9 cellular contexts compared by ENCODE assay signal in the genomic region with DNA sequence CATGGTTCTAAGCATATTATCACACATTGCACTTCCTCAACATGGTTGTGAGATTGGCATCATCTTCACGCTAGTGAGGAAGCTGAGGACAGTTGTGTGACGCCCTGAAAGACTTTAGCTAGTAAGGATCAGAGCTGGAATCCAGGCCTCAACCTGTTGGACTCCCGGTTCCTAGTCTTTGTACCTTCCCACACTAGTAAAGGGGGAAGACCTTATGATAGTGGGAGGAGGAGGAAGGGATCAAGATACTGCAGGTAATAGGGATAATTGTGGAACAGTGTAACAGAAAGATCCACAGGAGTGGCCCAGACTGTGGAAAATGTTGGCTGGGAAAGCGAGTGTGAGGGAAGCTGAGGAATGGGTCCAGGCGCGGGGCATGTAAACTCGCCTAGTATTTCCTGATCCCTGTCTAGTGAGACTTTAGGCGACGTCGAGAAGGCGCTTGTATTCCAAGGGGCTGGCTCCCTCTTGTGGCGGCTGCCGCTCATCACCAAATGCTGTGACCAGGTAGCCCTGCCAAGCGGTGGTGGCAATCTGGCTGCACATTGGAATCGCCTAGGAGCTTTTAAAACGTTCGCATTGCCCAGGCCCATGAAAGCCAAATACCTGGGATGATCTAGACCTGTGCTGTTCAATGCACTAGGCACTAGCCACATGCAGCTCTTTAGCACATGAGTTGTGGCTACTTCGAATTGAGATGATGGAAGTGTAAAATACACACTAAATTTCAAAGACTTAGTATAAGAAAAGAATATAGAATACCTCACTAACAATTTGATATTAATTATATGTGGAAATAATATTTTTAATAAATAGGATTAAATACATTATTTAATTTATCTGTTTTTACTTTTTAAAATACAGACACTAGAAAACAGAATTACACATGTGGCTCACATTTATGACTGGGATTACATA. TPM values are rescaled to one million over a fixed set of nuclear protein-coding genes. Genes with fewer than 3 reads are reported as not detected.
DNase-seq lines count a peak whose midpoint lies in the region; ATAC-seq and TF ChIP-seq lines count a peak whose summit lies in the region.
"Had no signal": no experiment of that assay in that cellular context is flagged by ENCODE, and none has a peak within 500 bp of the region (broad histone marks: within the 10 kb centered on the region; RNA-seq: fewer than 3 reads in every experiment).

No MANE protein-coding gene starts in this region.

- CTCF ChIA-PET in T-cell (lab: Charles Lee): interaction anchor here in 1 of 2 donors (1.3 kb wide), 1 partner anchor 11 kb away, joined by 3 read pairs; no protein-coding TSS in a partner anchor

- peaks cover 2 to 6% (median 3%) of the 10 kb centered on the region in 3 donors for H3K4me1 Mint-ChIP-seq in T-cell

- H3K4me3 ChIP-seq in smooth muscle cell: peak overlapping the region; percentile 26

- H3K36me3 Mint-ChIP-seq in T-cell: no peaks in the 10 kb centered on the region

- DNase-seq in NCI-H1417 (lab: John Stamatoyannopoulos, UW): peak; percentile 50 to 78 (median 60)
- no peak for DNase-seq in NCI-H1417 treated with DMSO at 0.1 percent for 48 hours (lab: John Stamatoyannopoulos, UW)
- DNase-seq in NCI-H1694 (lab: John Stamatoyannopoulos, UW): peak; percentile 83
- peak in 30 of 34 experiments; percentile 1 to 43 (median 20) for DNase-seq in T-cell
- peak; percentile 83 for DNase-seq in astrocyte of the hippocampus (ENCODE audit: low read depth, low spot score)
- DNase-seq in iPS DF 19.7 (ENCODE audit: low read depth, low spot score): peak; percentile 47
- DNase-seq in smooth muscle cell (lab: John Stamatoyannopoulos, UW; ENCODE audit: unreplicated experiment): peak; percentile 22

- H3K9me3 ChIP-seq in smooth muscle cell (replicated peaks; ENCODE audit: low read depth): no peaks in the 10 kb centered on the region
- H3K9me3 ChIP-seq: neutrophil had no signal

- no peak overlapping the region for H3K27ac ChIP-seq in smooth muscle cell (ENCODE audit: low read depth)
- H3K27ac ChIP-seq: neutrophil had no signal

- no peaks in the 10 kb centered on the region for H3K9me3 Mint-ChIP-seq in T-cell

- POLR2A ChIA-PET in T-cell (lab: Charles Lee): no interaction called here

- H3K27ac Mint-ChIP-seq in T-cell: no peak overlapping the region

- no peak overlapping the region for H3K9ac ChIP-seq in smooth muscle cell (ENCODE audit: low read depth)

- whole genome bisulfite sequencing in smooth muscle cell (ENCODE audit: low lambda C conversion rate): 21% methylated on average over 18 of the region's 18 CpGs

- H3K4me2 ChIP-seq in smooth muscle cell: peak overlapping the region; percentile 77

- no peak overlapping the region for H3K4me3 Mint-ChIP-seq in T-cell

- peaks cover 11% of the 10 kb centered on the region for H3K27me3 ChIP-seq in smooth muscle cell (ENCODE audit: low read depth)

- no peaks in the 10 kb centered on the region for H3F3A ChIP-seq in smooth muscle cell (ENCODE audit: low read depth)

- H3K4me1 ChIP-seq in smooth muscle cell (ENCODE audit: low read depth): no peaks in the 10 kb centered on the region

- peaks cover 13 to 14% of the 10 kb centered on the region in 2 donors for H3K27me3 Mint-ChIP-seq in T-cell

- H2AFZ ChIP-seq in smooth muscle cell (ENCODE audit: low read depth): peak overlapping the region; percentile 68

- peak; percentile 79 for TF ChIP-seq CTCF in smooth muscle cell (IDR thresholded peaks at IDR 0.05; ENCODE audit: borderline replicate concordance, insufficient read depth, poor library complexity, severe bottlenecking)

- peak; percentile 90 for ATAC-seq in HG02798 (IDR thresholded peaks at IDR 0.05; ENCODE audit: poor library complexity, unreplicated experiment)
- ATAC-seq in T-cell (replicated peaks in 1 of 4): peak in 2 of 4 experiments; percentile 38 to 43

- H4K20me1 ChIP-seq in smooth muscle cell (ENCODE audit: low read depth): no peaks in the 10 kb centered on the region

- no peaks in the 10 kb centered on the region for H3K79me2 ChIP-seq in smooth muscle cell (ENCODE audit: low read depth)

- H3K36me3 ChIP-seq in smooth muscle cell (ENCODE audit: low read depth): no peaks in the 10 kb centered on the region
- H3K36me3 ChIP-seq: neutrophil had no signal

RNA-seq across cellular contexts. Expression of a gene that starts 38.8 kb away (rescaled TPM):
- total RNA-seq in T-cell: under 1 TPM in 3 of 5 donors, not detected in 2; 0.18 to 0.47 (median 0.23) TPM
- not detected in 2 replicates for total RNA-seq in smooth muscle cell
- polyA plus RNA-seq in smooth muscle cell: 0.11 and 0.66 TPM in 2 replicates
